16 cellular contexts compared by ENCODE assay signal in the genomic region with DNA sequence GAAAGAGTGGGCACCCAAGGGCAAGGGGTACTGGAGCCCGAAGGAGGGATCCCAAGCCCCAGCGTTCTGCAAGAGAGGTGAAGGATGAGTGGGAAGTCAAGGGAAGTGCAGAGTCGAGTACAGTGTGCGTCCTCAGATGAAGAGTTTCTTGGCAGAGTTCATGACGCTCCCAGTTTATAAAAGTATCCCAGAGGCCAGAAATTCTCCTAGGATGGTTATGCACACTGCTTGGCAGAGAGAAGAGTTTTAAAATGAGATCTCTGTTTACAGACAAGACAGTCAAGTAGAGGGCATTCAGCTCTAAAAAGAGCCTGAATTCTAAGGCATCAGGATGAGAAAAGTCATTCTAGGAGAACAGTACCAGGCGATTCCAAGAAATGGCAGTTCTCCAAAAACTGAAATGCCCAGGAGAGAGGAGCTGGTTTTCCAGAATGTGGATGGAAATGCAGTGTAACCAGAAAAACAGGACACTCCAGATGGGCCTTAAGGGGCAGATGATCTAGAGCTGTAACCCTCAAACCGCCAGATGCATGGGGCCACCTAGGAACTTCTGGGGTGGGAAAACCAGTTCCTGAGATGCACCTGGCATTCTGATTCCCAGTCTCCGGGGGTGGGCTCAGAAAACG.
DNase-seq lines count a peak whose midpoint lies in the region; ATAC-seq, FAIRE-seq and TF ChIP-seq lines count a peak whose summit lies in the region.
"Had no signal": no experiment of that assay in that cellular context is flagged by ENCODE, and none has a peak within 500 bp of the region (broad histone marks: within the 10 kb centered on the region; RNA-seq: fewer than 3 reads in every experiment).

No MANE protein-coding gene starts in this region.

- TF ChIP-seq POLR2A in endothelial cell of umbilical vein (IDR thresholded peaks at IDR 0.05; ENCODE audit: low read depth, low read length) (no peak), transverse colon (IDR thresholded peaks at IDR 0.05) (no peak)

- no peak overlapping the region for H3K4me3 ChIP-seq in endothelial cell of umbilical vein (replicated peaks in 1 of 3; ENCODE audit: insufficient read depth in 1 of 3, low read depth in 1 of 3, low read length in 3 of 3)
- H3K4me3 ChIP-seq in lower lobe of right lung: no peak overlapping the region
- H3K4me3 ChIP-seq in transverse colon: no peak overlapping the region

- H3K79me2 ChIP-seq in endothelial cell of umbilical vein (ENCODE audit: control insufficient read depth, insufficient read depth, low read length): peaks cover 77% of the 10 kb centered on the region

- H3K36me3 ChIP-seq in endothelial cell of umbilical vein (ENCODE audit: control insufficient read depth in 2 of 2, extremely low read depth in 1 of 2, insufficient read depth in 2 of 2, low read length in 2 of 2): peaks cover 0 to 17% of the 10 kb centered on the region in 2 experiments
- peaks cover 9% of the 10 kb centered on the region for H3K36me3 ChIP-seq in lower lobe of right lung
- H3K36me3 ChIP-seq in transverse colon: no peaks in the 10 kb centered on the region

- ATAC-seq in lower lobe of right lung (peak; percentile 20 to 47), HG03457 (IDR thresholded peaks at IDR 0.05; ENCODE audit: unreplicated experiment) (no peak)
- ATAC-seq: stimulated activated effector memory CD8-positive, alpha-beta T cell treated with anti-CD3 and anti-CD28 coated beads, Interleukin-12 subunit alpha, Interleukin-12 subunit beta, amount 100 ng/mL, for 72 hours had no signal

- H3K9me3 ChIP-seq in endothelial cell of umbilical vein (replicated peaks; ENCODE audit: control insufficient read depth, insufficient read depth, low read length): no peaks in the 10 kb centered on the region
- no peaks in the 10 kb centered on the region for H3K9me3 ChIP-seq in lower lobe of right lung
- no peaks in the 10 kb centered on the region for H3K9me3 ChIP-seq in transverse colon

- TF ChIP-seq CTCF in endothelial cell of umbilical vein (IDR thresholded peaks at IDR 0.05; ENCODE audit: extremely low read depth in 1 of 2, insufficient read depth in 1 of 2, low read depth in 1 of 2, low read length in 2 of 2) (no peak), lower lobe of right lung (IDR thresholded peaks at IDR 0.05) (no peak), transverse colon (IDR thresholded peaks at IDR 0.05) (no peak)

- in situ Hi-C loops in transverse colon (cut with MboI; ENCODE audit: low pct_ligation_motif_present in 1 of 4, low pct_unique_long_range_greater_than_20kb in 1 of 4, low sequenced_read_pairs in 3 of 4): no loop called here

- peaks cover 2% of the 10 kb centered on the region for H4K20me1 ChIP-seq in endothelial cell of umbilical vein (replicated peaks; ENCODE audit: control insufficient read depth, extremely low read depth, insufficient read depth, low read length)

- H3K9ac ChIP-seq in endothelial cell of umbilical vein (replicated peaks; ENCODE audit: extremely low read depth, insufficient read depth, low read length): no peak overlapping the region

- H3K27me3 ChIP-seq in endothelial cell of umbilical vein (ENCODE audit: control insufficient read depth in 2 of 2, insufficient read depth in 2 of 2, low read length in 2 of 2): no peaks in the 10 kb centered on the region
- no peaks in the 10 kb centered on the region for H3K27me3 ChIP-seq in lower lobe of right lung (ENCODE audit: low read depth)
- no peaks in the 10 kb centered on the region for H3K27me3 ChIP-seq in transverse colon

- H3K9me1 ChIP-seq in endothelial cell of umbilical vein (replicated peaks; ENCODE audit: control insufficient read depth, extremely low read depth, insufficient read depth, low read length): no peaks in the 10 kb centered on the region

- CTCF ChIA-PET in endothelial cell of umbilical vein (lab: Charles Lee): interaction anchor here (1.1 to 1.7 kb wide), 4 partner anchors 17 to 477 kb away, joined by 3 to 4 read pairs (median 4); no protein-coding TSS in a partner anchor

- H3K4me2 ChIP-seq in endothelial cell of umbilical vein (ENCODE audit: insufficient read depth, low read length): no peak overlapping the region

- peak overlapping the region; percentile 75 for H3K27ac ChIP-seq in endothelial cell of umbilical vein (ENCODE audit: insufficient read depth, low read depth, low read length)
- no peak overlapping the region for H3K27ac ChIP-seq in lower lobe of right lung
- peak overlapping the region; percentile 65 to 81 (median 78) for H3K27ac ChIP-seq in transverse colon

- FAIRE-seq in endothelial cell of umbilical vein (lab: Jason Lieb, UNC): peak; percentile 70

- WGBS in transverse colon (ENCODE audit: low coverage in 1 of 2), 2 donors: 47 to 63% methylated on average over 5 to 9 of the region's 9 CpGs

- H3K4me1 ChIP-seq in endothelial cell of umbilical vein (ENCODE audit: control insufficient read depth, extremely low read depth, insufficient read depth, low read length): peaks cover 30% of the 10 kb centered on the region
- H3K4me1 ChIP-seq in lower lobe of right lung: peaks cover 26% of the 10 kb centered on the region
- peaks cover 5 to 52% (median 17%) of the 10 kb centered on the region in 4 donors for H3K4me1 ChIP-seq in transverse colon

- H2AFZ ChIP-seq in endothelial cell of umbilical vein (ENCODE audit: low read depth, low read length): no peak overlapping the region

- BruUV-seq in endothelial cell of umbilical vein (replicated peaks; lab: Mats Ljungman, UMichigan): no TSS peak

- peak; percentile 12 for DNase-seq in SIG-M5 treated with dmso at 0.1 percent for 504 hours (lab: John Stamatoyannopoulos, UW; ENCODE audit: unreplicated experiment)
- no peak for DNase-seq in SIG-M5 (lab: John Stamatoyannopoulos, UW)
- no peak for DNase-seq in endothelial cell of umbilical vein (ENCODE audit: low read depth, low spot score)
- no peak for DNase-seq in lower lobe of right lung
- DNase-seq in transverse colon: no peak
- DNase-seq in stimulated activated CD4-positive, alpha-beta T cell treated with anti-CD3 and anti-CD28 coated beads, Interleukin-1b, Interleukin-23, amount 100 ng/mL, for 48 hours: no peak
- no peak for DNase-seq in COR-L47 (lab: John Stamatoyannopoulos, UW)
- DNase-seq: activated CD4-positive, CD25-positive, alpha-beta regulatory T cell; activated naive CD4-positive, alpha-beta T cell treated with anti-CD3 and anti-CD28 coated beads for 36 hours; CD4-positive, alpha-beta memory T cell; effector CD8-positive, alpha-beta T cell; NCI-H226; nephron progenitor cell; OCI-M1 had no signal

- dilution Hi-C loops in endothelial cell of umbilical vein (cut with MboI; ENCODE audit: extremely low pct_ligation_motif_present, low sequenced_read_pairs): no loop called here

- intact Hi-C loops in endothelial cell of umbilical vein (cut with micrococcal nuclease): loop anchor here (2.0 to 10.0 kb wide), 2 partner anchors 19 to 481 kb away; no protein-coding TSS in a partner anchor
- intact Hi-C loops in lower lobe of right lung (cut with DNase I): no loop called here
- intact Hi-C loops in transverse colon (cut with DNase I; ENCODE audit: low total_unique reads): no loop called here

- TF ChIP-seq EP300 in transverse colon (IDR thresholded peaks at IDR 0.05; ENCODE audit: low read depth): peak; percentile 5

- POLR2A ChIA-PET in endothelial cell of umbilical vein (lab: Charles Lee): no interaction called here

TF ChIP-seq in endothelial cell of umbilical vein, 7 proteins besides CTCF, POLR2A, EP300 and RAD21:
- no peak for TF ChIP-seq JUN (IDR thresholded peaks at IDR 0.05; ENCODE audit: borderline replicate concordance, insufficient read depth, insufficient read length, low read depth)
- no peak for TF ChIP-seq MYC (IDR thresholded peaks at IDR 0.05; ENCODE audit: low read depth, low read length)
- TF ChIP-seq GATA2 (IDR thresholded peaks at IDR 0.05; ENCODE audit: insufficient read depth, insufficient read length, low read depth, low read length): no peak
- TF ChIP-seq, protein P1, sequence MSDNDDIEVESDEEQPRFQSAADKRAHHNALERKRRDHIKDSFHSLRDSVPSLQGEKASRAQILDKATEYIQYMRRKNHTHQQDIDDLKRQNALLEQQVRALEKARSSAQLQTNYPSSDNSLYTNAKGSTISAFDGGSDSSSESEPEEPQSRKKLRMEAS (IDR thresholded peaks at IDR 0.05; ENCODE audit: insufficient read depth, insufficient read length): no peak
- no peak for TF ChIP-seq EZH2 (IDR thresholded peaks at IDR 0.05; ENCODE audit: borderline replicate concordance, low read depth, low read length, severe bottlenecking)
